Comparison of ENCODE assay signal across 19 cellular contexts in the genomic region with DNA sequence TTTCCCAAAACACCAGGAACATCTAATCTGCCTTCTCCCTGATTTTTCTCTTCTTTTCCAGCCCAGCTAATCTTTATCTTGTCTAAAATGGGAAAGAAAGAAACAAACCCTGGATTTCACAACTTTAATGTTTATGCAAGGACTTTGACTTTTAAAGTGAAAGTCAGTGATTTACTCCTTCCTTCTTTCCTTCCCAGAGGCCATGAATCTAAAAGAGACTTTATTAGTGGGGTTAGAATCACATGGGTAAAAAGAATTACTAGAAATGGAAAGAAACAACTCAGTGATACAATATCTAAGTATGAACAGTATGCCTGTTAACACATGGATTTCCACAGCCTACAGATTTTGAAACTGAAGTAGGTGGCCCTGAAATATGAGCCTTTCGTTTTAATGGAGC. TPM values are rescaled to one million over a fixed set of nuclear protein-coding genes. Genes with fewer than 3 reads are reported as not detected.
DNase-seq lines count a peak whose midpoint lies in the region; TF ChIP-seq lines count a peak whose summit lies in the region.
"Had no signal": no experiment of that assay in that cellular context is flagged by ENCODE, and none has a peak within 500 bp of the region (broad histone marks: within the 10 kb centered on the region; RNA-seq: fewer than 3 reads in every experiment).

No MANE protein-coding gene starts in this region.

- peak overlapping the region; percentile 11; the same call in 1 of the 2 replicates for H3K4me3 ChIP-seq in WI38 (ENCODE audit: low read depth, low read length)
- no peak overlapping the region for H3K4me3 ChIP-seq in fibroblast of villous mesenchyme (ENCODE audit: low read depth, low read length)
- no peak overlapping the region for H3K4me3 ChIP-seq in skeletal muscle cell (ENCODE audit: low read depth, low read length)
- H3K4me3 ChIP-seq in thyroid gland (replicated peaks in 1 of 3) = no peak overlapping the region

- peaks cover 0 to 14% of the 10 kb centered on the region in 2 donors for H3K4me1 ChIP-seq in thyroid gland
- H3K4me1 ChIP-seq: BE2C had no signal

- H3K27me3 Mint-ChIP-seq in osteocyte (ENCODE audit: unreplicated experiment) = peaks cover 7% of the 10 kb centered on the region
- H3K27me3 Mint-ChIP-seq: activated CD4-positive, alpha-beta memory T cell treated with anti-CD3 and anti-CD28 coated beads, Interleukin-2, amount 10 ng/mL, durations not matched to agents 7 days and 5 days; activated naive CD8-positive, alpha-beta T cell treated with anti-CD3 and anti-CD28 coated beads, Interleukin-2, amount 10 ng/mL, durations not matched to agents 7 days and 5 days; stimulated activated naive CD8-positive, alpha-beta T cell treated with anti-CD3 and anti-CD28 coated beads, Interleukin-15, amount 100 ng/mL, for 72 hours had no signal

- no peaks in the 10 kb centered on the region for H3K9me3 ChIP-seq in thyroid gland
- H3K9me3 ChIP-seq: BE2C had no signal

- H3K9me3 Mint-ChIP-seq in osteocyte (ENCODE audit: unreplicated experiment) = no peaks in the 10 kb centered on the region
- H3K9me3 Mint-ChIP-seq: activated CD4-positive, alpha-beta memory T cell treated with anti-CD3 and anti-CD28 coated beads, Interleukin-2, amount 10 ng/mL, durations not matched to agents 7 days and 5 days; activated naive CD8-positive, alpha-beta T cell treated with anti-CD3 and anti-CD28 coated beads, Interleukin-2, amount 10 ng/mL, durations not matched to agents 7 days and 5 days had no signal

- no peaks in the 10 kb centered on the region for H3K27me3 ChIP-seq in thyroid gland

- intact Hi-C loops in thyroid gland (cut with DNase I) = no loop called here

- H3K36me3 Mint-ChIP-seq in osteocyte (ENCODE audit: unreplicated experiment) = no peaks in the 10 kb centered on the region
- H3K36me3 Mint-ChIP-seq: activated naive CD8-positive, alpha-beta T cell treated with anti-CD3 and anti-CD28 coated beads, Interleukin-2, amount 10 ng/mL, durations not matched to agents 7 days and 5 days had no signal

- no peaks in the 10 kb centered on the region for H3K36me3 ChIP-seq in thyroid gland
- H3K36me3 ChIP-seq: BE2C had no signal

- DNase-seq in AG20443 (ENCODE audit: low spot score) (peak; percentile 40), fibroblast of villous mesenchyme (ENCODE audit: low read depth) (peak; percentile 95), skeletal muscle cell (ENCODE audit: low read depth) (peak; percentile 61), thyroid gland (no peak), SKM-1 treated with dmso at 0.1 percent for 144 hours (lab: John Stamatoyannopoulos, UW; ENCODE audit: unreplicated experiment) (no peak), osteocyte (ENCODE audit: extremely low spot score, unreplicated experiment) (no peak)
- DNase-seq in activated effector memory CD4-positive, alpha-beta T cell treated with anti-CD3 and anti-CD28 coated beads, Interleukin-2, amount 50 U/mL, for 16 hours = no peak
- DNase-seq: activated CD4-positive, alpha-beta memory T cell treated with anti-CD3 and anti-CD28 coated beads, Interleukin-2, amount 10 ng/mL, durations not matched to agents 7 days and 5 days; activated naive CD8-positive, alpha-beta T cell treated with anti-CD3 and anti-CD28 coated beads, Interleukin-2, amount 10 ng/mL, durations not matched to agents 7 days and 5 days; activated T-cell treated with anti-CD3 and anti-CD28 coated beads, Interleukin-2, amount 50 U/mL, for 48 hours; BE2C; DMS 273 treated with DMSO at 0.1 percent for 48 hours; head of caudate nucleus; Kasumi-1; kidney; NCI-H146; NCI-H510A; stimulated activated naive CD8-positive, alpha-beta T cell treated with anti-CD3 and anti-CD28 coated beads, Interleukin-15, amount 100 ng/mL, for 72 hours had no signal

- TF ChIP-seq POLR2A in thyroid gland (IDR thresholded peaks at IDR 0.05) = no peak

- peaks cover 4% of the 10 kb centered on the region for H3K4me1 Mint-ChIP-seq in osteocyte (ENCODE audit: unreplicated experiment)
- H3K4me1 Mint-ChIP-seq: activated CD4-positive, alpha-beta memory T cell treated with anti-CD3 and anti-CD28 coated beads, Interleukin-2, amount 10 ng/mL, durations not matched to agents 7 days and 5 days; activated naive CD8-positive, alpha-beta T cell treated with anti-CD3 and anti-CD28 coated beads, Interleukin-2, amount 10 ng/mL, durations not matched to agents 7 days and 5 days; stimulated activated naive CD8-positive, alpha-beta T cell treated with anti-CD3 and anti-CD28 coated beads, Interleukin-15, amount 100 ng/mL, for 72 hours had no signal

- peak overlapping the region in 1 of 3 donors; percentile 34 for H3K27ac ChIP-seq in thyroid gland

- no peak for TF ChIP-seq CTCF in WI38 (IDR thresholded peaks at IDR 0.05; ENCODE audit: low read depth, low read length)
- no peak for TF ChIP-seq CTCF in fibroblast of villous mesenchyme (IDR thresholded peaks at IDR 0.05; ENCODE audit: insufficient read depth, low read depth, low read length)
- no peak for TF ChIP-seq CTCF in thyroid gland (IDR thresholded peaks at IDR 0.05)
- TF ChIP-seq CTCF in osteocyte (IDR thresholded peaks at IDR 0.05) = no peak

- H3K4me3 Mint-ChIP-seq in osteocyte (ENCODE audit: unreplicated experiment) = no peak overlapping the region
- H3K4me3 Mint-ChIP-seq: activated CD4-positive, alpha-beta memory T cell treated with anti-CD3 and anti-CD28 coated beads, Interleukin-2, amount 10 ng/mL, durations not matched to agents 7 days and 5 days; activated naive CD8-positive, alpha-beta T cell treated with anti-CD3 and anti-CD28 coated beads, Interleukin-2, amount 10 ng/mL, durations not matched to agents 7 days and 5 days; stimulated activated naive CD8-positive, alpha-beta T cell treated with anti-CD3 and anti-CD28 coated beads, Interleukin-15, amount 100 ng/mL, for 72 hours had no signal

- H3K27ac Mint-ChIP-seq in osteocyte (ENCODE audit: unreplicated experiment) = no peak overlapping the region
- H3K27ac Mint-ChIP-seq: activated CD4-positive, alpha-beta memory T cell treated with anti-CD3 and anti-CD28 coated beads, Interleukin-2, amount 10 ng/mL, durations not matched to agents 7 days and 5 days; activated naive CD8-positive, alpha-beta T cell treated with anti-CD3 and anti-CD28 coated beads, Interleukin-2, amount 10 ng/mL, durations not matched to agents 7 days and 5 days; stimulated activated naive CD8-positive, alpha-beta T cell treated with anti-CD3 and anti-CD28 coated beads, Interleukin-15, amount 100 ng/mL, for 72 hours had no signal

- WGBS in thyroid gland, 2 donors = 67 to 73% methylated on average over 1 of the region's 1 CpG

RNA-seq across cellular contexts. Expression of a gene that starts 59.8 kb away (rescaled TPM):
- 18.7 and 61.7 TPM in 2 replicates for total RNA-seq in fibroblast of villous mesenchyme
- total RNA-seq in thyroid gland = 10 to 100 TPM in 3 of 4 donors, 1 to 10 TPM in 1; 3.9 to 22.6 (median 21.2) TPM
- not detected in 2 replicates for total RNA-seq in osteocyte
- total RNA-seq: activated CD4-positive, alpha-beta memory T cell treated with anti-CD3 and anti-CD28 coated beads, Interleukin-2, amount 10 ng/mL, durations not matched to agents 7 days and 5 days; activated naive CD8-positive, alpha-beta T cell treated with anti-CD3 and anti-CD28 coated beads, Interleukin-2, amount 10 ng/mL, durations not matched to agents 7 days and 5 days had no signal

Comparison
In these comparisons a context has a peak if more than half of its experiments do, and no peak if none do; other contexts are left out.
1. DNase-seq: peak in AG20443 (single experiment), fibroblast of villous mesenchyme (single experiment) and skeletal muscle cell (single experiment); none in activated effector memory CD4-positive, alpha-beta T cell treated with anti-CD3 and anti-CD28 coated beads, Interleukin-2, amount 50 U/mL, for 16 hours (single experiment), thyroid gland (0 of 2), SKM-1 treated with dmso at 0.1 percent for 144 hours (single experiment) and osteocyte (single experiment).